1 cellular context compared by ENCODE assay signal in genomic region chr13:67223742-67224141, GRCh38.
TF ChIP-seq lines count a peak whose summit lies in the region.

No MANE protein-coding gene starts in this region.

TF ChIP-seq in A549, 52 proteins besides CTCF, POLR2A, EP300 and RAD21:
- TF ChIP-seq FOSL2 (IDR thresholded peaks at IDR 0.05) (no peak), FOSL2 (CRISPR knock-in tag; IDR thresholded peaks at IDR 0.05) (peak; percentile 31; the same call in 1 of the 2 replicates), KDM5A (IDR thresholded peaks at IDR 0.05) (no peak), ZC3H11A (IDR thresholded peaks at IDR 0.05) (no peak)
